In genomic region chr1:100001462-100001861, GRCh38 we compare ENCODE assay signal across 10 cellular contexts.
"Had no signal": no experiment of that assay in that cellular context is flagged by ENCODE, and none has a peak within 500 bp of the region (broad histone marks: within the 10 kb centered on the region; RNA-seq: fewer than 3 reads in every experiment).

No MANE protein-coding gene starts in this region.

- H3K9ac ChIP-seq: GM23248 had no signal

- H3K4me3 ChIP-seq: GM23248, GM23338, HAP-1 had no signal

- H3K36me3 ChIP-seq: HAP-1 had no signal

- DNase-seq: GM23248, GOT3, H7, H9, HCEC 1CT, HFFc6 had no signal

- ATAC-seq: GM23338 had no signal

- H2AFZ ChIP-seq: GM23248, GM23338 had no signal

- H3K9me3 Mint-ChIP-seq: GM23338, H9, HFFc6 had no signal

- H3K4me3 Mint-ChIP-seq: GM23338, H9, HFFc6 had no signal

- H3K27ac ChIP-seq: GM23248 had no signal

- FAIRE-seq: H1, H54 had no signal

- H3K4me2 ChIP-seq: GM23338 had no signal

- H3K27ac Mint-ChIP-seq: GM23338, HFFc6 had no signal
